Comparison of ENCODE assay signal across 8 cellular contexts in the genomic region with DNA sequence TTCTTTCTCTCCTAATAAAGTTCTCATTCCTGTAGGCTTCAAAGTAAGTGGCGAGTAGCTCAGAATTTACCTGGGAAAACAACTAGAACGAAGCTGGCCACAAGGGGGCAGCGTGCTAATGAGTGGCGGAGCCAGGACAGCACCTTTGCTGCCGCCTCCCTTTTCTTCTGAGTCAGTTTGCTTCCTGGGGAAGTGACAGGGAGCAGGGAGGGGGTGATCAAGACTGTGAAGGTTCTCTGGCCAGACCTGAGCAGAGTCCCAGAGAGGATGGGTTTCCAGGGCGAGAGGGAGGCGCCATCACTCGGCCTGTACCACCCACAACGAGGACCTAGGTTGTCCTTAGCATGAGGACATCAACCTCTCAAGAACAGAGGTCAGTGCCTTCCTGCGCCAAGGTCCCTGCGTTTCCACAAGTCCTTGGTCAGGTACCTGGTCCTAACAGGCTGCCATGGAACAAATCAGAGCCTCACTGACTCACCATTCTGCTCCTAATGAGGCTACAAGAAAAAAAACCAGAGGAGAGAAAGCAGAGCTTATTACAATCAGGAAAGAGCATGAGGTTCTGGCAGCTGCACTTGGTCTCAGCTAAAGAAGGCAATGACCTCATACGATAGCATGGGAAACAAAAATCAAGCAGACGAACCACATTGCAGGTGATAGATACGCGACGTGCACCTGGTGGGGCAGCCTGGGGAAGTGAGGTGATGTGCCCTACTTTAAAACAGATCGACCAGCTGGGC.
DNase-seq lines count a peak whose midpoint lies in the region; ATAC-seq and TF ChIP-seq lines count a peak whose summit lies in the region.

No MANE protein-coding gene starts in this region.

- TF ChIP-seq CTCF in fibroblast of pulmonary artery (IDR thresholded peaks at IDR 0.05; ENCODE audit: low read length, missing control alignments) = peak; percentile 79

- H3K4me3 ChIP-seq in MG63 (no peak overlapping the region), fibroblast of pulmonary artery (replicated peaks; ENCODE audit: low read depth, low read length) (no peak overlapping the region)

- H3K27me3 ChIP-seq in MG63 = no peaks in the 10 kb centered on the region

- no peaks in the 10 kb centered on the region for H3K9me3 Mint-ChIP-seq in natural killer cell treated with Interleukin-12 subunit alpha and Interleukin-12 subunit beta and Interleukin-15 and Interleukin-18, amount 100 ng/mL, for 72 hours
- H3K9me3 Mint-ChIP-seq in stimulated activated naive B cell treated with anti-CD40 and anti-IgM and Interleukin-4, amounts not matched to agents 10 μg/mL and 1 μg/mL and 100 μg/mL, for 72 hours = no peaks in the 10 kb centered on the region

- no peaks in the 10 kb centered on the region for H3K36me3 ChIP-seq in MG63

- no peaks in the 10 kb centered on the region for H3K36me3 Mint-ChIP-seq in natural killer cell treated with Interleukin-12 subunit alpha and Interleukin-12 subunit beta and Interleukin-15 and Interleukin-18, amount 100 ng/mL, for 72 hours
- no peaks in the 10 kb centered on the region for H3K36me3 Mint-ChIP-seq in stimulated activated naive B cell treated with anti-CD40 and anti-IgM and Interleukin-4, amounts not matched to agents 10 μg/mL and 1 μg/mL and 100 μg/mL, for 72 hours

- H3K27me3 Mint-ChIP-seq in natural killer cell treated with Interleukin-12 subunit alpha and Interleukin-12 subunit beta and Interleukin-15 and Interleukin-18, amount 100 ng/mL, for 72 hours = peaks cover 0 to 3% of the 10 kb centered on the region in 2 donors
- H3K27me3 Mint-ChIP-seq in stimulated activated naive B cell treated with anti-CD40 and anti-IgM and Interleukin-4, amounts not matched to agents 10 μg/mL and 1 μg/mL and 100 μg/mL, for 72 hours = peaks cover 6 to 13% of the 10 kb centered on the region in 2 donors

- H3K4me3 Mint-ChIP-seq in natural killer cell treated with Interleukin-12 subunit alpha and Interleukin-12 subunit beta and Interleukin-15 and Interleukin-18, amount 100 ng/mL, for 72 hours = peak overlapping the region; percentile 74
- peak overlapping the region; percentile 42 to 73 for H3K4me3 Mint-ChIP-seq in stimulated activated naive B cell treated with anti-CD40 and anti-IgM and Interleukin-4, amounts not matched to agents 10 μg/mL and 1 μg/mL and 100 μg/mL, for 72 hours

- peak; percentile 66 for ATAC-seq in GM19438 (IDR thresholded peaks at IDR 0.05; ENCODE audit: low read depth, unreplicated experiment)
- peak; percentile 84 to 90 for ATAC-seq in natural killer cell treated with Interleukin-12 subunit alpha and Interleukin-12 subunit beta and Interleukin-15 and Interleukin-18, amount 100 ng/mL, for 72 hours
- ATAC-seq in stimulated activated naive B cell treated with anti-CD40 and anti-IgM and Interleukin-4, amounts not matched to agents 10 μg/mL and 1 μg/mL and 100 μg/mL, for 72 hours (replicated peaks) = peak; percentile 89 to 90

- peak overlapping the region; percentile 77 to 95 for H3K27ac Mint-ChIP-seq in natural killer cell treated with Interleukin-12 subunit alpha and Interleukin-12 subunit beta and Interleukin-15 and Interleukin-18, amount 100 ng/mL, for 72 hours
- peak overlapping the region; percentile 90 for H3K27ac Mint-ChIP-seq in stimulated activated naive B cell treated with anti-CD40 and anti-IgM and Interleukin-4, amounts not matched to agents 10 μg/mL and 1 μg/mL and 100 μg/mL, for 72 hours

- H3K4me1 Mint-ChIP-seq in natural killer cell treated with Interleukin-12 subunit alpha and Interleukin-12 subunit beta and Interleukin-15 and Interleukin-18, amount 100 ng/mL, for 72 hours (ENCODE audit: low read depth in 2 of 2) = peaks cover 14 to 18% of the 10 kb centered on the region in 2 donors
- H3K4me1 Mint-ChIP-seq in stimulated activated naive B cell treated with anti-CD40 and anti-IgM and Interleukin-4, amounts not matched to agents 10 μg/mL and 1 μg/mL and 100 μg/mL, for 72 hours = peaks cover 12 to 13% of the 10 kb centered on the region in 2 donors

- no peaks in the 10 kb centered on the region for H3K9me3 ChIP-seq in MG63

- DNase-seq in AG20443 (ENCODE audit: low spot score) (peak; percentile 82), MG63 (peak; percentile 71), RPMI8226 (peak; percentile 87), fibroblast of pulmonary artery (ENCODE audit: low read depth) (peak; percentile 90)
- DNase-seq in activated T-helper 1 cell treated with anti-CD3 and anti-CD28 coated beads, Interleukin-2, amount 50 U/mL, for 16 hours (ENCODE audit: low read depth in 1 of 2, low spot score in 1 of 2) = peak; percentile 77
- peak; percentile 87 for DNase-seq in natural killer cell treated with Interleukin-12 subunit alpha and Interleukin-12 subunit beta and Interleukin-15 and Interleukin-18, amount 100 ng/mL, for 72 hours (ENCODE audit: low spot score)
- DNase-seq in stimulated activated naive B cell treated with anti-CD40 and anti-IgM and Interleukin-4, amounts not matched to agents 10 μg/mL and 1 μg/mL and 100 μg/mL, for 72 hours = peak; percentile 69
